ENCODE assay signal across 1 cellular context in the genomic region with DNA sequence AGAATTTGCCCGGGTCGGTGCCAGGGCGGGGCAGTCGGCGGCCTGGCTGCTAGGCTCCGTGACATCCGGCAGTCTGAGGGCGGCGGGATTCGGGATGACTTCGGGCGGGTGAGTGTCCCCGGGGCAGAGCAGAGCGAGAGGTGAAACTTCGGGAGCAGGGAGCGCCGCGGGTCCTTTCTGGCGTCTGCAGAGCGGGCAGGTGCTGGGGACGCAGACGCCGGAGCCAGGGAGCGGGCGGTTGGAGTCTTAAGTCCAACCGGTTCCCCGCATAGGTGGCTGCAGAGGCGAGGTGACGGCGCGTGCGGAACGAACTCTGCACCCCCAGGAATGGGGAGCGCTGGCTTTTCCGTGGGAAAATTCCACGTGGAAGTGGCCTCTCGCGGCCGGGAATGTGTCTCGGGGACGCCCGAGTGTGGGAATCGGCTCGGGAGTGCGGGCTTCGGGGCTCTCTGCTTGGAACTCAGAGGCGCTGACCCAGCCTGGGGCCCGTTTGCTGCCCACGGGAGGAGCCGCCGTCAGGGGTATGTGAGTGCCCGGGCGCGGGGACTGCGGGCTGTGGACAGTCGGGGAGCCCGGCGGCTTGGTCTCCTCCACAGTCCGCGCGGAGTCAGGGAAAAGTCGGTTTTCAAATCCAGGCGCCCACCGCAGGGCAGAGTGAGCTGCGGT.
TF ChIP-seq lines count a peak whose summit lies in the region.

A gene with protein sequence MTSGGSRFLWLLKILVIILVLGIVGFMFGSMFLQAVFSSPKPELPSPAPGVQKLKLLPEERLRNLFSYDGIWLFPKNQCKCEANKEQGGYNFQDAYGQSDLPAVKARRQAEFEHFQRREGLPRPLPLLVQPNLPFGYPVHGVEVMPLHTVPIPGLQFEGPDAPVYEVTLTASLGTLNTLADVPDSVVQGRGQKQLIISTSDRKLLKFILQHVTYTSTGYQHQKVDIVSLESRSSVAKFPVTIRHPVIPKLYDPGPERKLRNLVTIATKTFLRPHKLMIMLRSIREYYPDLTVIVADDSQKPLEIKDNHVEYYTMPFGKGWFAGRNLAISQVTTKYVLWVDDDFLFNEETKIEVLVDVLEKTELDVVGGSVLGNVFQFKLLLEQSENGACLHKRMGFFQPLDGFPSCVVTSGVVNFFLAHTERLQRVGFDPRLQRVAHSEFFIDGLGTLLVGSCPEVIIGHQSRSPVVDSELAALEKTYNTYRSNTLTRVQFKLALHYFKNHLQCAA (plus strand): TSS at position 71 of the 666 bp plus-strand sequence. CDS start 24 bp downstream, at position 95.

TF ChIP-seq in HepG2, 621 proteins besides CTCF, POLR2A, EP300 and RAD21 (continued from another document and continues in another):
- TF ChIP-seq ZBTB39 (CRISPR knock-in tag; IDR thresholded peaks at IDR 0.05) (no peak), POLR2AphosphoS5 (IDR thresholded peaks at IDR 0.05; ENCODE audit: low read depth, low read length) (no peak), ZNF713 (CRISPR knock-in tag; IDR thresholded peaks at IDR 0.05) (no peak), FOXK2 (IDR thresholded peaks at IDR 0.05) (no peak), ZNF546 (CRISPR knock-in tag; conservative IDR thresholded peaks at IDR 0.05) (no peak), KAT2B (IDR thresholded peaks at IDR 0.05; ENCODE audit: borderline replicate concordance, low read depth, low read length) (no peak), ZNF143 (CRISPR knock-in tag; IDR thresholded peaks at IDR 0.05) (no peak), BCL6 (CRISPR knock-in tag; IDR thresholded peaks at IDR 0.05) (no peak), ZFX (CRISPR knock-in tag; IDR thresholded peaks at IDR 0.05; ENCODE audit: low read depth) (peak; percentile 35; the same call in 1 of the 2 replicates), CERS6 (CRISPR knock-in tag; IDR thresholded peaks at IDR 0.05) (no peak), HIVEP1 (CRISPR knock-in tag; IDR thresholded peaks at IDR 0.05) (no peak), ZNF274 (CRISPR knock-in tag; IDR thresholded peaks at IDR 0.05) (no peak), IKZF4 (CRISPR knock-in tag; IDR thresholded peaks at IDR 0.05; ENCODE audit: borderline replicate concordance, low read depth, not compliant biosample characterization) (no peak), ASH2L (IDR thresholded peaks at IDR 0.05; ENCODE audit: insufficient read length, low read depth, low read length) (no peak), ETV6 (CRISPR knock-in tag; conservative IDR thresholded peaks at IDR 0.05) (0 out of 2 replicates have a peak, but pooled peaks have one; percentile 15), ZNF781 (CRISPR knock-in tag; IDR thresholded peaks at IDR 0.05; ENCODE audit: borderline replicate concordance, not compliant biosample characterization) (no peak), ZNF3 (CRISPR knock-in tag; IDR thresholded peaks at IDR 0.05) (no peak), ZNF431 (CRISPR knock-in tag; IDR thresholded peaks at IDR 0.05; ENCODE audit: borderline replicate concordance, low read depth) (no peak), ZC3H13 (CRISPR knock-in tag; IDR thresholded peaks at IDR 0.05) (no peak), GATA4 (IDR thresholded peaks at IDR 0.05; ENCODE audit: borderline replicate concordance, low read depth) (no peak), HNRNPUL1 (IDR thresholded peaks at IDR 0.05; ENCODE audit: low read depth, low read length) (no peak), ZEB1 (IDR thresholded peaks at IDR 0.05; ENCODE audit: insufficient replicate concordance, low read depth) (no peak), MAF1 (CRISPR knock-in tag; IDR thresholded peaks at IDR 0.05; ENCODE audit: borderline replicate concordance) (no peak), ZNF30 (CRISPR knock-in tag; IDR thresholded peaks at IDR 0.05) (no peak), ZBTB1 (CRISPR knock-in tag; IDR thresholded peaks at IDR 0.05; ENCODE audit: borderline replicate concordance) (no peak), ZSCAN31 (CRISPR knock-in tag; IDR thresholded peaks at IDR 0.05; ENCODE audit: low read depth) (no peak; the same call in 1 of the 2 replicates), HOXA3 (CRISPR knock-in tag; IDR thresholded peaks at IDR 0.05) (0 out of 2 replicates have a peak, but pooled peaks have one; percentile 22), ZNF761 (CRISPR knock-in tag; conservative IDR thresholded peaks at IDR 0.05) (no peak), ZNF160 (CRISPR knock-in tag; IDR thresholded peaks at IDR 0.05) (0 out of 2 replicates have a peak, but pooled peaks have one; percentile 49), GTF3A (CRISPR knock-in tag; conservative IDR thresholded peaks at IDR 0.05) (0 out of 2 replicates have a peak, but pooled peaks have one; percentile 57), SP1 (IDR thresholded peaks at IDR 0.05) (no peak), SP1 (CRISPR knock-in tag; IDR thresholded peaks at IDR 0.05) (no peak), ZNF329 (CRISPR knock-in tag; IDR thresholded peaks at IDR 0.05; ENCODE audit: low read depth) (no peak), ZNF24 (IDR thresholded peaks at IDR 0.05) (no peak), TAF1 (CRISPR knock-in tag; IDR thresholded peaks at IDR 0.05) (no peak), NRL (CRISPR knock-in tag; IDR thresholded peaks at IDR 0.05; ENCODE audit: borderline replicate concordance) (no peak), KLF12 (CRISPR knock-in tag; IDR thresholded peaks at IDR 0.05; ENCODE audit: borderline replicate concordance) (peak; percentile 74; the same call in 1 of the 2 replicates), CENPT (CRISPR knock-in tag; IDR thresholded peaks at IDR 0.05; ENCODE audit: low read depth) (peak; percentile 60; the same call in 1 of the 2 replicates), PRPF4 (IDR thresholded peaks at IDR 0.05; ENCODE audit: low read depth, low read length, poor library complexity, severe bottlenecking) (no peak), ZNF879 (CRISPR knock-in tag; IDR thresholded peaks at IDR 0.05) (no peak), KDM2A (CRISPR knock-in tag; IDR thresholded peaks at IDR 0.05; ENCODE audit: borderline replicate concordance, low read depth) (no peak; the same call in 1 of the 2 replicates), ZNF792 (CRISPR knock-in tag; IDR thresholded peaks at IDR 0.05) (no peak), NFYC (CRISPR knock-in tag; IDR thresholded peaks at IDR 0.05) (no peak), SKI (IDR thresholded peaks at IDR 0.05; ENCODE audit: partially characterized antibody) (no peak), ZBTB38 (CRISPR knock-in tag; IDR thresholded peaks at IDR 0.05) (no peak; the same call in 1 of the 2 replicates), ZNF282 (IDR thresholded peaks at IDR 0.05; ENCODE audit: partially characterized antibody) (no peak), ZBTB7A (CRISPR knock-in tag; IDR thresholded peaks at IDR 0.05) (no peak), DR1 (CRISPR knock-in tag; IDR thresholded peaks at IDR 0.05) (no peak), ZNF136 (CRISPR knock-in tag; IDR thresholded peaks at IDR 0.05; ENCODE audit: low read depth) (no peak), ZNF609 (CRISPR knock-in tag; IDR thresholded peaks at IDR 0.05; ENCODE audit: borderline replicate concordance) (0 out of 2 replicates have a peak, but pooled peaks have one; percentile 16), TMF1 (CRISPR knock-in tag; IDR thresholded peaks at IDR 0.05; ENCODE audit: low read depth) (no peak), U2AF1 (optimal IDR thresholded peaks at IDR 0.05; ENCODE audit: low read depth, low read length) (no peak), CENPX (CRISPR knock-in tag; IDR thresholded peaks at IDR 0.05) (no peak), ZBTB21 (CRISPR knock-in tag; IDR thresholded peaks at IDR 0.05) (no peak), HNRNPL (IDR thresholded peaks at IDR 0.05; ENCODE audit: low read depth, low read length) (peak; percentile 73; the same call in 1 of the 2 replicates), ZHX2 (IDR thresholded peaks at IDR 0.05; ENCODE audit: low read depth) (no peak), ZHX2 (CRISPR knock-in tag; IDR thresholded peaks at IDR 0.05; ENCODE audit: borderline replicate concordance) (no peak)
- TF ChIP-seq, protein P1, sequence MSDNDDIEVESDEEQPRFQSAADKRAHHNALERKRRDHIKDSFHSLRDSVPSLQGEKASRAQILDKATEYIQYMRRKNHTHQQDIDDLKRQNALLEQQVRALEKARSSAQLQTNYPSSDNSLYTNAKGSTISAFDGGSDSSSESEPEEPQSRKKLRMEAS (IDR thresholded peaks at IDR 0.05), result peak; percentile 37; the same call in 1 of the 2 replicates
